1 cellular context compared by ENCODE assay signal in the genomic region with DNA sequence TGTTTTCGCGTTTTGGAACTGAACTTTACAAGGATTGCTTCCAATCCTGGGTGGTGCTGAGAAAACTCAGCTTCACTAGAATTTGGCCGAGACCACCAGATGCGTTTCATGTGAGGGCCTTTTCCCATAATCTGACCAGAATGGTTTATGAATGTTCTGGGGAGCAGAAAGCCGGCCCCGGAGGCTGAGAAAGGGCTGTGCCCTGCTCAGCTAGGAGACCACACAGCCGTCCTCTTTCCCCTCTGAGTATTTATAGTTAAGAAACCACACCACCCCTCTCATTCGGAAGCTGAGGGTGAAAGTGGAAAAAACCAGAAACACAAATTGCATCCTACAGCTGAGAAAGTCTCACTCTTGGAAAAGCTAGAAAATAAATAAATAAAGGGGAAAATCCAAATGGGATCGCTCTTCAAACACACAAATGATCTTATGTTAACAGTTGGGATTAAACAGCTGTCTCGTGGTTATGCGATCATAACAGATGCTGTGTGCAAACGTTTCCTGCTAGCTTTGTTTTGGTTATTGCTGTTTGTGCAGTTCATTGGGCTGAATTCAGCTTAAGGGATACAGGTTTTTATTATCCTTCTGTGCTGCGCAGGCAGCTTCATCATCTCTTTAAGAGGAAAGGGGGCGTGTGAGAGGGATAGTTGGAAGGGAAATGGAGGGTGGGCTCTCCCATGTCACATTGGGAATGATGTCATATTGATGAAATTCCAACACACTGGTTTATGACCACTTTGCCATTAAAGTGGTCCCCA.
TF ChIP-seq lines count a peak whose summit lies in the region.

No MANE protein-coding gene starts in this region.

TF ChIP-seq in HEK293, 187 proteins besides CTCF, POLR2A, EP300 and RAD21 (continued from another document):
- TF ChIP-seq, protein P1, sequence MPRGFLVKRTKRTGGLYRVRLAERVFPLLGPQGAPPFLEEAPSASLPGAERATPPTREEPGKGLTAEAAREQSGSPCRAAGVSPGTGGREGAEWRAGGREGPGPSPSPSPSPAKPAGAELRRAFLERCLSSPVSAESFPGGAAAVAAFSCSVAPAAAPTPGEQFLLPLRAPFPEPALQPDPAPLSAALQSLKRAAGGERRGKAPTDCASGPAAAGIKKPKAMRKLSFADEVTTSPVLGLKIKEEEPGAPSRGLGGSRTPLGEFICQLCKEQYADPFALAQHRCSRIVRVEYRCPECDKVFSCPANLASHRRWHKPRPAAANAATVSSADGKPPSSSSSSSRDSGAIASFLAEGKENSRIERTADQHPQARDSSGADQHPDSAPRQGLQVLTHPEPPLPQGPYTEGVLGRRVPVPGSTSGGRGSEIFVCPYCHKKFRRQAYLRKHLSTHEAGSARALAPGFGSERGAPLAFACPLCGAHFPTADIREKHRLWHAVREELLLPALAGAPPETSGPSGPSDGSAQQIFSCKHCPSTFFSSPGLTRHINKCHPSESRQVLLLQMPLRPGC (tag by site-specific recombination; IDR thresholded peaks at IDR 0.05): no peak
- no peak for TF ChIP-seq ZNF544 (tag by site-specific recombination; IDR thresholded peaks at IDR 0.05)
- no peak for TF ChIP-seq ZNF404 (tag by site-specific recombination; IDR thresholded peaks at IDR 0.05)
- TF ChIP-seq ZNF239 (tag by site-specific recombination; IDR thresholded peaks at IDR 0.05): no peak
- TF ChIP-seq HOXC10 (CRISPR knock-in tag; IDR thresholded peaks at IDR 0.05): no peak
TF ChIP-seq in HEK293: peak in this region for 2.
